29 cellular contexts compared by ENCODE assay signal in genomic region chr1:4564083-4564482, GRCh38.
"Had no signal": no experiment of that assay in that cellular context is flagged by ENCODE, and none has a peak within 500 bp of the region (broad histone marks: within the 10 kb centered on the region; RNA-seq: fewer than 3 reads in every experiment).

No MANE protein-coding gene starts in this region.

- H3K36me3 Mint-ChIP-seq: immature natural killer cell; mesothelial cell of epicardium; naive B cell; natural killer cell treated with Interleukin-12 subunit alpha and Interleukin-12 subunit beta and Interleukin-15 and Interleukin-18, amount 100 ng/mL, for 72 hours; neural progenitor cell; stimulated activated effector memory CD8-positive, alpha-beta T cell treated with anti-CD3 and anti-CD28 coated beads, Interleukin-12 subunit alpha, Interleukin-12 subunit beta, amount 100 ng/mL, for 72 hours had no signal

- H3K4me1 Mint-ChIP-seq: immature natural killer cell; mesothelial cell of epicardium; naive B cell; stimulated activated effector memory CD8-positive, alpha-beta T cell treated with anti-CD3 and anti-CD28 coated beads, Interleukin-12 subunit alpha, Interleukin-12 subunit beta, amount 100 ng/mL, for 72 hours had no signal

- H3K9me3 Mint-ChIP-seq: dendritic cell treated with granulocyte-macrophage colony-stimulating factor and Interleukin-4, amounts not matched to agents 40 ng/mL and 50 ng/mL, for 4 days; immature natural killer cell; mesothelial cell of epicardium; natural killer cell treated with Interleukin-12 subunit alpha and Interleukin-12 subunit beta and Interleukin-15 and Interleukin-18, amount 100 ng/mL, for 72 hours; neural progenitor cell; stimulated activated effector memory CD8-positive, alpha-beta T cell treated with anti-CD3 and anti-CD28 coated beads, Interleukin-12 subunit alpha, Interleukin-12 subunit beta, amount 100 ng/mL, for 72 hours had no signal

- DNase-seq: effector CD8-positive, alpha-beta T cell; erythroblast; esophagus squamous epithelium; foreskin melanocyte; glutamatergic neuron; heart right ventricle; hippocampal formation; immature natural killer cell; islet precursor cell; left lung; mesenchymal stem cell; mucosa of descending colon; naive B cell; sigmoid colon; stimulated activated CD4-positive, alpha-beta T cell treated with anti-CD3 and anti-CD28 coated beads, Interleukin-2, amount 100 ng/mL, for 24 hours; stimulated activated CD4-positive, alpha-beta T cell treated with anti-CD3 and anti-CD28 coated beads, Interleukin-4, amount 100 ng/mL, for 24 hours; stimulated activated naive CD4-positive, alpha-beta T cell treated with Interleukin-2 at 50 U/mL for 16 hours; stomach; thyroid gland; trophoblast cell had no signal

- H3K4me3 Mint-ChIP-seq: dendritic cell treated with granulocyte-macrophage colony-stimulating factor and Interleukin-4, amounts not matched to agents 40 ng/mL and 50 ng/mL, for 4 days; immature natural killer cell; mesothelial cell of epicardium; naive B cell; natural killer cell treated with Interleukin-12 subunit alpha and Interleukin-12 subunit beta and Interleukin-15 and Interleukin-18, amount 100 ng/mL, for 72 hours; neural progenitor cell; stimulated activated effector memory CD8-positive, alpha-beta T cell treated with anti-CD3 and anti-CD28 coated beads, Interleukin-12 subunit alpha, Interleukin-12 subunit beta, amount 100 ng/mL, for 72 hours had no signal

- H3K36me3 ChIP-seq: esophagus squamous epithelium, heart right ventricle, left lung, neural progenitor cell, prostate gland, right atrium auricular region, sigmoid colon, stomach, thyroid gland, vagina had no signal

- H3K4me3 ChIP-seq: esophagus squamous epithelium, heart right ventricle, left lung, mucosa of descending colon, neural progenitor cell, prostate gland, right atrium auricular region, sigmoid colon, stomach, thyroid gland, vagina had no signal

- H3K27ac Mint-ChIP-seq: dendritic cell treated with granulocyte-macrophage colony-stimulating factor and Interleukin-4, amounts not matched to agents 40 ng/mL and 50 ng/mL, for 4 days; immature natural killer cell; mesothelial cell of epicardium; naive B cell; natural killer cell treated with Interleukin-12 subunit alpha and Interleukin-12 subunit beta and Interleukin-15 and Interleukin-18, amount 100 ng/mL, for 72 hours; neural progenitor cell; stimulated activated effector memory CD8-positive, alpha-beta T cell treated with anti-CD3 and anti-CD28 coated beads, Interleukin-12 subunit alpha, Interleukin-12 subunit beta, amount 100 ng/mL, for 72 hours had no signal

- H3K27ac ChIP-seq: esophagus squamous epithelium, heart right ventricle, left lung, neural progenitor cell, parathyroid adenoma, prostate gland, right atrium auricular region, sigmoid colon, stomach, thyroid gland, vagina had no signal

- H3K27me3 ChIP-seq: neural progenitor cell, right atrium auricular region, thyroid gland, vagina had no signal
